8 cellular contexts compared by ENCODE assay signal in the genomic region with DNA sequence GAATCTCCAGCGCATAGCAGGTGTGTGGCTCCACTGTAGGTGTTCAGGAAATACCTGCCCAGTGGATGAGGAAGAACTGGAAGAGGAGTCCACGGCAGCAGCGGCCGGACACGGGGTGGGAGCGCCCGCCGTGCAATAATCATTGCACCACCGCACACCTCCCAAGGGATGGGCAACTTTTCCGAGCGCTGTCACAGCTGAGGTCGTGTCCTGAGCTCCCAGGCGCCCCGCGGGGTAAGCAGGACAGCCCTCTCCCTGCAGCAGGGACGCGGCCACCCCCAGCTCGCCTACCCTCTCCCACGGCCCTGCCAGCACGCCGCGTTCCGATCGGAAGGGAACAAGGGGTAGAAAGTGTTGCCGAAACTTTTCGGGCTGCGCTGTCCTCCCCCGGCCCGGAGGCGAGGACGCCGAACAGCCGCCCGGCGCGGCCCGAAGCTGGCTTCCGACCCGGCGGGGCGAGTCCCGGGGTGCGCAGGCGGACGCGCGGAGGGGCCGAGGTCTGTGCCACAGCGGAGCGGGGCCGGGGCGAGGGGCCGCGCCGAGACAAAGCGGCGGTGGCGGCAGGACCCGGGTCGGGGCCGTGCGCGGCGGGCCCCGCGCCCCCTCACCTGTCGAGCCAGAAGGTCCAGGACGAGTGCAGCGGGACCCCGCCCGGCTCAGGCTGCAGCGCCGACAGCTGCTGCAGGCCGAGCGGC. TPM values are rescaled to one million over a fixed set of nuclear protein-coding genes. Genes with fewer than 3 reads are reported as not detected.
DNase-seq lines count a peak whose midpoint lies in the region; ATAC-seq and TF ChIP-seq lines count a peak whose summit lies in the region.

No MANE protein-coding gene starts in this region.

- CTCF ChIA-PET in HEK293 (lab: Yijun Ruan, JAX): interaction anchor here (1.6 kb wide), 1 partner anchor 14 kb away, joined by 5 read pairs; no protein-coding TSS in a partner anchor

- no peaks in the 10 kb centered on the region for H3K36me3 ChIP-seq in GM06990 (ENCODE audit: control insufficient read depth, insufficient read depth, low read length)
- H3K36me3 ChIP-seq in HEK293 (ENCODE audit: control insufficient read depth in 2 of 2, insufficient read depth in 1 of 2, low read length in 2 of 2): no peaks in the 10 kb centered on the region
- H3K36me3 ChIP-seq in Peyer's patch: no peaks in the 10 kb centered on the region
- H3K36me3 ChIP-seq in iPS-15b (ENCODE audit: control insufficient read depth, insufficient read depth, low read length): no peaks in the 10 kb centered on the region
- H3K36me3 ChIP-seq in skeletal muscle tissue (ENCODE audit: control insufficient read depth in 3 of 3, insufficient read depth in 3 of 3, low read length in 3 of 3): no peaks in the 10 kb centered on the region

- H3K4me3 ChIP-seq in GM06990 (replicated peaks; ENCODE audit: low read depth, low read length) (peak overlapping the region; percentile 57), HEK293 (ENCODE audit: low read depth, low read length) (peak overlapping the region; percentile 86), Peyer's patch (peak overlapping the region; percentile 77 to 90 (median 85)), astrocyte of the cerebellum (ENCODE audit: low read depth, low read length) (peak overlapping the region; percentile 62), iPS-15b (ENCODE audit: low read depth, low read length) (peak overlapping the region; percentile 81), skeletal muscle tissue (ENCODE audit: low read length in 3 of 3) (peak overlapping the region; percentile 80 to 93 (median 90))

- H3K27me3 ChIP-seq in GM06990 (replicated peaks; ENCODE audit: control insufficient read depth, insufficient read depth, low read length) (no peaks in the 10 kb centered on the region; the same call in 1 of the 2 replicates), Peyer's patch (no peaks in the 10 kb centered on the region), iPS-15b (ENCODE audit: control insufficient read depth, insufficient read depth, low read length) (peaks cover 41% of the 10 kb centered on the region), skeletal muscle tissue (ENCODE audit: control insufficient read depth in 3 of 3, insufficient read depth in 3 of 3, low read length in 3 of 3) (peaks cover 0 to 3% (median 0%) of the 10 kb centered on the region in 3 donors)

- H3K27ac ChIP-seq in HEK293 (ENCODE audit: extremely low read depth, low read depth, low read length) (peak overlapping the region; percentile 63; the same call in 1 of the 2 replicates), Peyer's patch (peak overlapping the region; percentile 84 to 93 (median 86)), skeletal muscle tissue (ENCODE audit: low read depth, low read length) (peak overlapping the region; percentile 43)

- H3K4me1 ChIP-seq in HEK293 (ENCODE audit: control insufficient read depth, insufficient read depth, low read length) (no peaks in the 10 kb centered on the region), Peyer's patch (peaks cover 0 to 18% (median 0%) of the 10 kb centered on the region in 4 donors), iPS-15b (ENCODE audit: control insufficient read depth, insufficient read depth, low read length) (peaks cover 12% of the 10 kb centered on the region), skeletal muscle tissue (ENCODE audit: control insufficient read depth in 3 of 3, insufficient read depth in 3 of 3, low read length in 3 of 3) (peaks cover 9 to 31% (median 18%) of the 10 kb centered on the region in 3 donors)

- peak; percentile 29 for DNase-seq in GM06990 (ENCODE audit: extremely low read depth, insufficient read length)
- peak; percentile 37 to 78 (median 71) for DNase-seq in Peyer's patch
- DNase-seq in astrocyte of the cerebellum (ENCODE audit: low read depth): no peak
- DNase-seq in superior temporal gyrus (ENCODE audit: extremely low spot score): no peak

- no peak for ATAC-seq in GM21737 (IDR thresholded peaks at IDR 0.05; ENCODE audit: unreplicated experiment)

- H3K9ac ChIP-seq in iPS-15b (ENCODE audit: low read depth, low read length) (no peak overlapping the region), skeletal muscle tissue (ENCODE audit: low read depth in 1 of 3, low read length in 3 of 3) (peak overlapping the region; percentile 81 to 89 (median 87))

- in situ Hi-C loops in astrocyte of the cerebellum (cut with HindIII; ENCODE audit: low sequenced_read_pairs): loop anchor here (25.0 kb wide), 1 partner anchor 1113 kb away; the partner anchor contains the start of gene SHQ1

- TF ChIP-seq POLR2A in Peyer's patch (IDR thresholded peaks at IDR 0.05): peak; percentile 54 to 60

- H3K9me3 ChIP-seq in HEK293 (ENCODE audit: control insufficient read depth, insufficient read depth, low read depth, low read length) (no peaks in the 10 kb centered on the region), Peyer's patch (no peaks in the 10 kb centered on the region), iPS-15b (ENCODE audit: control insufficient read depth, insufficient read depth, low read length) (no peaks in the 10 kb centered on the region), skeletal muscle tissue (ENCODE audit: control insufficient read depth in 3 of 3, low read length in 3 of 3) (no peaks in the 10 kb centered on the region)

- POLR2A ChIA-PET in HEK293 (lab: Yijun Ruan, JAX): interaction anchor here (0.8 kb wide), 1 partner anchor 145 kb away, joined by 4 read pairs; no protein-coding TSS in a partner anchor

- no peak for TF ChIP-seq CTCF in GM06990 (IDR thresholded peaks at IDR 0.05; ENCODE audit: insufficient read depth, low read length, poor library complexity, severe bottlenecking)
- TF ChIP-seq CTCF in HEK293 (tag by site-specific recombination; IDR thresholded peaks at IDR 0.05): no peak
- no peak for TF ChIP-seq CTCF in Peyer's patch (IDR thresholded peaks at IDR 0.05)
- TF ChIP-seq CTCF in astrocyte of the cerebellum (IDR thresholded peaks at IDR 0.05; ENCODE audit: low read depth, low read length, missing control alignments): no peak

TF ChIP-seq in HEK293, 187 proteins besides CTCF, POLR2A, EP300 and RAD21 (continues in another document):
- TF ChIP-seq KLF1 (tag by site-specific recombination; IDR thresholded peaks at IDR 0.05): no peak
- TF ChIP-seq ZNF341 (tag by site-specific recombination; IDR thresholded peaks at IDR 0.05; ENCODE audit: low read depth): peak; percentile 67
- TF ChIP-seq ZSCAN5A (tag by site-specific recombination; IDR thresholded peaks at IDR 0.05): no peak
- 0 out of 2 replicates have a peak, but pooled peaks have one; percentile 46 for TF ChIP-seq ZNF600 (tag by site-specific recombination; IDR thresholded peaks at IDR 0.05)
- peak; percentile 73 for TF ChIP-seq ZFHX2 (tag by site-specific recombination; conservative IDR thresholded peaks at IDR 0.05)
- TF ChIP-seq ZEB2 (tag by site-specific recombination; IDR thresholded peaks at IDR 0.05): no peak
- TF ChIP-seq ZNF146 (tag by site-specific recombination; IDR thresholded peaks at IDR 0.05): no peak
- no peak for TF ChIP-seq KLF8 (tag by site-specific recombination; IDR thresholded peaks at IDR 0.05)
- peak; percentile 41; the same call in 1 of the 2 replicates for TF ChIP-seq EGR2 (tag by site-specific recombination; IDR thresholded peaks at IDR 0.05; ENCODE audit: low read depth)
- TF ChIP-seq ZNF274 (IDR thresholded peaks at IDR 0.05; ENCODE audit: low read length): no peak
- TF ChIP-seq ZNF274 (tag by site-specific recombination; IDR thresholded peaks at IDR 0.05; ENCODE audit: borderline replicate concordance): no peak
- TF ChIP-seq ZNF335 (tag by site-specific recombination; conservative IDR thresholded peaks at IDR 0.05): peak; percentile 91
- no peak for TF ChIP-seq SALL2 (tag by site-specific recombination; IDR thresholded peaks at IDR 0.05; ENCODE audit: borderline replicate concordance)
- TF ChIP-seq ZBTB20 (tag by site-specific recombination; IDR thresholded peaks at IDR 0.05): peak; percentile 67; the same call in 1 of the 2 replicates
- TF ChIP-seq ZBTB8A (tag by site-specific recombination; IDR thresholded peaks at IDR 0.05): 0 out of 2 replicates have a peak, but pooled peaks have one; percentile 34
- peak; percentile 73; the same call in 1 of the 2 replicates for TF ChIP-seq ZBTB48 (tag by site-specific recombination; IDR thresholded peaks at IDR 0.05)
- 0 out of 2 replicates have a peak, but pooled peaks have one; percentile 11 for TF ChIP-seq SP7 (tag by site-specific recombination; IDR thresholded peaks at IDR 0.05)
- no peak for TF ChIP-seq ZNF239 (tag by site-specific recombination; IDR thresholded peaks at IDR 0.05)
- TF ChIP-seq GLIS2 (tag by site-specific recombination; IDR thresholded peaks at IDR 0.05): peak; percentile 71
- no peak for TF ChIP-seq ZNF114 (tag by site-specific recombination; IDR thresholded peaks at IDR 0.05)
- TF ChIP-seq TCF7L2 (IDR thresholded peaks at IDR 0.05; ENCODE audit: borderline replicate concordance, low read depth, low read length): no peak
- TF ChIP-seq, protein P1, sequence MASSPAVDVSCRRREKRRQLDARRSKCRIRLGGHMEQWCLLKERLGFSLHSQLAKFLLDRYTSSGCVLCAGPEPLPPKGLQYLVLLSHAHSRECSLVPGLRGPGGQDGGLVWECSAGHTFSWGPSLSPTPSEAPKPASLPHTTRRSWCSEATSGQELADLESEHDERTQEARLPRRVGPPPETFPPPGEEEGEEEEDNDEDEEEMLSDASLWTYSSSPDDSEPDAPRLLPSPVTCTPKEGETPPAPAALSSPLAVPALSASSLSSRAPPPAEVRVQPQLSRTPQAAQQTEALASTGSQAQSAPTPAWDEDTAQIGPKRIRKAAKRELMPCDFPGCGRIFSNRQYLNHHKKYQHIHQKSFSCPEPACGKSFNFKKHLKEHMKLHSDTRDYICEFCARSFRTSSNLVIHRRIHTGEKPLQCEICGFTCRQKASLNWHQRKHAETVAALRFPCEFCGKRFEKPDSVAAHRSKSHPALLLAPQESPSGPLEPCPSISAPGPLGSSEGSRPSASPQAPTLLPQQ (tag by site-specific recombination; IDR thresholded peaks at IDR 0.05): 0 out of 2 replicates have a peak, but pooled peaks have one; percentile 19

RNA-seq across cellular contexts. Expression of gene EIF4E3, which starts 0.5 kb away (rescaled TPM):
- total RNA-seq in Peyer's patch: 10 to 100 TPM; 20.6 to 40.8 (median 23.9) TPM
- total RNA-seq in skeletal muscle tissue: 2.6 TPM

RNA-seq across cellular contexts. Expression of gene GPR27, which starts 28.9 kb away (rescaled TPM):
- total RNA-seq in Peyer's patch: not detected
- 1.6 TPM for total RNA-seq in skeletal muscle tissue

Comparison
In these comparisons a context has a peak if more than half of its experiments do, and no peak if none do; other contexts are left out.
1. DNase-seq: peak in GM06990 (single experiment) and Peyer's patch (3 of 3); none in astrocyte of the cerebellum (single experiment) and superior temporal gyrus (single experiment).
2. Peak in every context shown above with its lines, with median percentiles within 50 percentile points of each other: H3K4me3 ChIP-seq and H3K27ac ChIP-seq.